8 cellular contexts compared by ENCODE assay signal in genomic region chr4:6268650-6269399, GRCh38. TPM values are rescaled to one million over a fixed set of nuclear protein-coding genes. Genes with fewer than 3 reads are reported as not detected.
A peak's percentile ranks its signal among the peaks of the same experiment; 100 is the strongest.
DNase-seq lines count a peak whose midpoint lies in the region; ATAC-seq, FAIRE-seq and TF ChIP-seq lines count a peak whose summit lies in the region.

No MANE protein-coding gene starts in this region.

- intact Hi-C loops in activated T-helper 1 cell treated with anti-CD3 and anti-CD28 coated beads, Interleukin-12 subunit alpha, Interleukin-12 subunit beta, Interleukin-2, Interleukin-4 antibody, amounts not matched to agents 30 ng/mL and 10 ng/mL and 1 ng/mL, durations not matched to agents 14 hours and 24 hours and 36 hours (cut with micrococcal nuclease), result loop anchor here (1.0 to 5.0 kb wide), 5 partner anchors 72 to 834 kb away; partner anchors contain the start of genes GRPEL1 and MRFAP1
- intact Hi-C loops in kidney (cut with DNase I) (no loop called here), transverse colon (cut with DNase I; ENCODE audit: low total_unique reads) (no loop called here)

- peaks cover 57% of the 10 kb centered on the region for H3K27me3 Mint-ChIP-seq in activated naive CD4-positive, alpha-beta T cell treated with anti-CD3 and anti-CD28 coated beads, Interleukin-2, amount 10 ng/mL, durations not matched to agents 7 days and 5 days
- H3K27me3 Mint-ChIP-seq in activated T-helper 1 cell treated with anti-CD3 and anti-CD28 coated beads, Interleukin-12 subunit alpha, Interleukin-12 subunit beta, Interleukin-2, Interleukin-4 antibody, amounts not matched to agents 30 ng/mL and 10 ng/mL and 1 ng/mL, durations not matched to agents 14 hours and 24 hours and 36 hours (ENCODE audit: insufficient read depth), result peaks cover 33% of the 10 kb centered on the region

- H3K27ac Mint-ChIP-seq in activated naive CD4-positive, alpha-beta T cell treated with anti-CD3 and anti-CD28 coated beads, Interleukin-2, amount 10 ng/mL, durations not matched to agents 7 days and 5 days, result no peak overlapping the region
- no peak overlapping the region for H3K27ac Mint-ChIP-seq in activated T-helper 1 cell treated with anti-CD3 and anti-CD28 coated beads, Interleukin-12 subunit alpha, Interleukin-12 subunit beta, Interleukin-2, Interleukin-4 antibody, amounts not matched to agents 30 ng/mL and 10 ng/mL and 1 ng/mL, durations not matched to agents 14 hours and 24 hours and 36 hours

- DNase-seq in activated naive CD4-positive, alpha-beta T cell treated with anti-CD3 and anti-CD28 coated beads, Interleukin-2, amount 10 ng/mL, durations not matched to agents 7 days and 5 days, result no peak
- DNase-seq in activated naive CD4-positive, alpha-beta T cell treated with Interleukin-2 at 50 U/mL for 16 hours, result no peak
- no peak for DNase-seq in activated T-helper 1 cell treated with anti-CD3 and anti-CD28 coated beads, Interleukin-12 subunit alpha, Interleukin-12 subunit beta, Interleukin-2, Interleukin-4 antibody, amounts not matched to agents 30 ng/mL and 10 ng/mL and 1 ng/mL, durations not matched to agents 14 hours and 24 hours and 36 hours (ENCODE audit: low spot score)
- DNase-seq in kidney, result peak; percentile 61
- DNase-seq in transverse colon, result no peak
- no peak for DNase-seq in NOMO-1 treated with dmso at 0.1 percent for 144 hours (lab: John Stamatoyannopoulos, UW; ENCODE audit: unreplicated experiment)
- no peak for DNase-seq in kidney glomerular epithelial cell (lab: John Stamatoyannopoulos, UW)

- peak overlapping the region; percentile 65 to 66 for H3K9ac ChIP-seq in kidney (ENCODE audit: low read length in 2 of 2)

- H3K4me3 ChIP-seq in kidney (ENCODE audit: low read length in 2 of 2) (peak overlapping the region; percentile 62 to 66), transverse colon (peak overlapping the region in 3 of 4 donors; percentile 3 to 78 (median 9))

- peak overlapping the region; percentile 76 for H3K4me3 Mint-ChIP-seq in activated naive CD4-positive, alpha-beta T cell treated with anti-CD3 and anti-CD28 coated beads, Interleukin-2, amount 10 ng/mL, durations not matched to agents 7 days and 5 days
- H3K4me3 Mint-ChIP-seq in activated T-helper 1 cell treated with anti-CD3 and anti-CD28 coated beads, Interleukin-12 subunit alpha, Interleukin-12 subunit beta, Interleukin-2, Interleukin-4 antibody, amounts not matched to agents 30 ng/mL and 10 ng/mL and 1 ng/mL, durations not matched to agents 14 hours and 24 hours and 36 hours, result peak overlapping the region; percentile 78

- FAIRE-seq in kidney (lab: Jason Lieb, UNC), result no peak

- no peak for TF ChIP-seq EP300 in transverse colon (IDR thresholded peaks at IDR 0.05; ENCODE audit: low read depth)

- H3K9me3 ChIP-seq in kidney (ENCODE audit: control insufficient read depth in 1 of 2, low read length in 2 of 2) (no peaks in the 10 kb centered on the region), transverse colon (no peaks in the 10 kb centered on the region)

- H3K4me1 ChIP-seq in kidney (ENCODE audit: control insufficient read depth in 1 of 2, insufficient read depth in 1 of 2, low read depth in 1 of 2, low read length in 2 of 2) (peaks cover 6 to 18% of the 10 kb centered on the region in 2 donors), transverse colon (peaks cover 25 to 42% (median 35%) of the 10 kb centered on the region in 4 donors)

- in situ Hi-C loops in transverse colon (cut with MboI; ENCODE audit: low pct_ligation_motif_present in 1 of 4, low pct_unique_long_range_greater_than_20kb in 1 of 4, low sequenced_read_pairs in 3 of 4), result loop anchor here in 1 of 4 donors (25.0 kb wide), 1 partner anchor 293 kb away; no protein-coding TSS in a partner anchor

- no peaks in the 10 kb centered on the region for H3K36me3 Mint-ChIP-seq in activated naive CD4-positive, alpha-beta T cell treated with anti-CD3 and anti-CD28 coated beads, Interleukin-2, amount 10 ng/mL, durations not matched to agents 7 days and 5 days
- no peaks in the 10 kb centered on the region for H3K36me3 Mint-ChIP-seq in activated T-helper 1 cell treated with anti-CD3 and anti-CD28 coated beads, Interleukin-12 subunit alpha, Interleukin-12 subunit beta, Interleukin-2, Interleukin-4 antibody, amounts not matched to agents 30 ng/mL and 10 ng/mL and 1 ng/mL, durations not matched to agents 14 hours and 24 hours and 36 hours (ENCODE audit: low read depth)

- TF ChIP-seq CTCF in kidney (IDR thresholded peaks at IDR 0.05; ENCODE audit: borderline replicate concordance, extremely low read depth, insufficient read depth), result no peak
- no peak for TF ChIP-seq CTCF in transverse colon (IDR thresholded peaks at IDR 0.05)

- CTCF ChIA-PET in activated naive CD4-positive, alpha-beta T cell treated with anti-CD3 and anti-CD28 coated beads, Interleukin-2, amount 10 ng/mL, durations not matched to agents 7 days and 5 days (lab: Charles Lee), result interaction anchor here (24.7 kb wide), 1 partner anchor 58 kb away, joined by 504 read pairs; no protein-coding TSS in a partner anchor

- H3K27ac ChIP-seq in kidney (ENCODE audit: low read depth in 2 of 2, low read length in 2 of 2) (no peak overlapping the region), transverse colon (peak overlapping the region in 3 of 4 donors; percentile 59 to 93 (median 66))

- no peaks in the 10 kb centered on the region for H3K36me3 ChIP-seq in kidney (ENCODE audit: control insufficient read depth in 1 of 2, insufficient read depth in 2 of 2, low read length in 2 of 2)
- H3K36me3 ChIP-seq in transverse colon, result no peaks in the 10 kb centered on the region

- no peaks in the 10 kb centered on the region for H3K27me3 ChIP-seq in transverse colon

- no peaks in the 10 kb centered on the region for H3K9me3 Mint-ChIP-seq in activated naive CD4-positive, alpha-beta T cell treated with anti-CD3 and anti-CD28 coated beads, Interleukin-2, amount 10 ng/mL, durations not matched to agents 7 days and 5 days
- H3K9me3 Mint-ChIP-seq in activated T-helper 1 cell treated with anti-CD3 and anti-CD28 coated beads, Interleukin-12 subunit alpha, Interleukin-12 subunit beta, Interleukin-2, Interleukin-4 antibody, amounts not matched to agents 30 ng/mL and 10 ng/mL and 1 ng/mL, durations not matched to agents 14 hours and 24 hours and 36 hours, result no peaks in the 10 kb centered on the region

- H3K4me1 Mint-ChIP-seq in activated naive CD4-positive, alpha-beta T cell treated with anti-CD3 and anti-CD28 coated beads, Interleukin-2, amount 10 ng/mL, durations not matched to agents 7 days and 5 days, result peaks cover 19% of the 10 kb centered on the region
- H3K4me1 Mint-ChIP-seq in activated T-helper 1 cell treated with anti-CD3 and anti-CD28 coated beads, Interleukin-12 subunit alpha, Interleukin-12 subunit beta, Interleukin-2, Interleukin-4 antibody, amounts not matched to agents 30 ng/mL and 10 ng/mL and 1 ng/mL, durations not matched to agents 14 hours and 24 hours and 36 hours (ENCODE audit: low read depth), result peaks cover 18% of the 10 kb centered on the region

- TF ChIP-seq POLR2A in transverse colon (IDR thresholded peaks at IDR 0.05), result no peak

- ATAC-seq in GM19328 (IDR thresholded peaks at IDR 0.05; ENCODE audit: unreplicated experiment), result no peak

- WGBS in transverse colon (ENCODE audit: low coverage in 1 of 2), 2 donors, result 52% methylated on average over 10 of the region's 13 CpGs; no CpG with 5 or more reads in 1 of the 2 donors

RNA-seq across cellular contexts. Expression of gene WFS1, which starts 0.8 kb away (rescaled TPM):
- total RNA-seq in activated T-helper 1 cell treated with anti-CD3 and anti-CD28 coated beads, Interleukin-12 subunit alpha, Interleukin-12 subunit beta, Interleukin-2, Interleukin-4 antibody, amounts not matched to agents 30 ng/mL and 10 ng/mL and 1 ng/mL, durations not matched to agents 14 hours and 24 hours and 36 hours, result 5.7 and 9.3 TPM in 2 replicates
- total RNA-seq in kidney (31.4 TPM), transverse colon (10 to 100 TPM; 11.5 to 23.5 (median 20.8) TPM)
- polyA plus RNA-seq in kidney (ENCODE audit: insufficient read depth, low read depth, low replicate concordance), result 20.8 TPM

Comparison
In these comparisons a context has a peak if more than half of its experiments do, and no peak if none do; other contexts are left out.
1. H3K27ac ChIP-seq: peak in transverse colon (3 of 4); none in kidney (0 of 2).